16 cellular contexts compared by ENCODE assay signal in genomic region chr6:150236544-150236943, GRCh38.
A peak's percentile ranks its signal among the peaks of the same experiment; 100 is the strongest.
DNase-seq lines count a peak whose midpoint lies in the region; ATAC-seq and TF ChIP-seq lines count a peak whose summit lies in the region.
"Had no signal": no experiment of that assay in that cellular context is flagged by ENCODE, and none has a peak within 500 bp of the region (broad histone marks: within the 10 kb centered on the region; RNA-seq: fewer than 3 reads in every experiment).

No MANE protein-coding gene starts in this region.

- peak overlapping the region; percentile 23 for H3K27ac Mint-ChIP-seq in progenitor cell of endocrine pancreas
- H3K27ac Mint-ChIP-seq in activated naive CD4-positive, alpha-beta T cell treated with anti-CD3 and anti-CD28 coated beads, Interleukin-2, amount 50 U/mL, for 72 hours = no peak overlapping the region
- H3K27ac Mint-ChIP-seq: IgD-negative memory B cell had no signal

- H3K36me3 Mint-ChIP-seq in progenitor cell of endocrine pancreas (ENCODE audit: insufficient read depth) = peaks cover 1% of the 10 kb centered on the region
- no peaks in the 10 kb centered on the region for H3K36me3 Mint-ChIP-seq in activated naive CD4-positive, alpha-beta T cell treated with anti-CD3 and anti-CD28 coated beads, Interleukin-2, amount 50 U/mL, for 72 hours

- DNase-seq in RWPE1 (ENCODE audit: low spot score) (no peak), glomerular visceral epithelial cell (ENCODE audit: extremely low spot score) (peak; percentile 48), progenitor cell of endocrine pancreas (ENCODE audit: low spot score, unreplicated experiment) (no peak), NAMALWA (ENCODE audit: low spot score) (no peak)
- DNase-seq in activated T-cell treated with anti-CD3 and anti-CD28 coated beads, Interleukin-2, amount 50 U/mL, for 1 hour = no peak
- DNase-seq in activated naive CD4-positive, alpha-beta T cell treated with anti-CD3 and anti-CD28 coated beads, Interleukin-2, amount 50 U/mL, for 72 hours (ENCODE audit: low spot score in 2 of 2) = no peak
- DNase-seq: DMS79 treated with DMSO at 0.1 percent for 48 hours, GDM1, GOT3, NCI-H146, NCI-H345, PC-3 had no signal

- TF ChIP-seq CTCF in RWPE1 (conservative IDR thresholded peaks at IDR 0.05; ENCODE audit: low read depth) (no peak), progenitor cell of endocrine pancreas (IDR thresholded peaks at IDR 0.05; ENCODE audit: unreplicated experiment) (no peak)

- no peak for ATAC-seq in activated naive CD4-positive, alpha-beta T cell treated with anti-CD3 and anti-CD28 coated beads, Interleukin-2, amount 50 U/mL, for 72 hours
- no peak for ATAC-seq in GM21526 (IDR thresholded peaks at IDR 0.05; ENCODE audit: low FRiP score, unreplicated experiment)
- ATAC-seq: A549, PC-3 had no signal

- H4K20me1 ChIP-seq in BLaER1 = no peaks in the 10 kb centered on the region

- H3K4me3 Mint-ChIP-seq in progenitor cell of endocrine pancreas (ENCODE audit: low read depth) = no peak overlapping the region
- H3K4me3 Mint-ChIP-seq: IgD-negative memory B cell had no signal

- no peak overlapping the region for H3K4me3 ChIP-seq in BLaER1
- H3K4me3 ChIP-seq: A549 had no signal

- peak overlapping the region; percentile 76 for H3K4me2 ChIP-seq in BLaER1
- H3K4me2 ChIP-seq: A549 had no signal

- CTCF ChIA-PET in RWPE1 (lab: Yijun Ruan, JAX) = no interaction called here

- H3K4me1 ChIP-seq in BLaER1 = peaks cover 50% of the 10 kb centered on the region
- H3K4me1 ChIP-seq: A549 had no signal

- peaks cover 51% of the 10 kb centered on the region for H3K9me3 ChIP-seq in BLaER1
- H3K9me3 ChIP-seq: A549 had no signal

- POLR2A ChIA-PET in RWPE1 (lab: Yijun Ruan, JAX; ENCODE audit: low non-redundant PET) = no interaction called here

- H3K27ac ChIP-seq in BLaER1 = no peak overlapping the region
- peak overlapping the region; percentile 18 for H3K27ac ChIP-seq in RWPE1
- H3K27ac ChIP-seq: A549 had no signal

- H3K9me3 Mint-ChIP-seq in progenitor cell of endocrine pancreas (ENCODE audit: low read depth) = peaks cover 10% of the 10 kb centered on the region
- peaks cover 0 to 10% of the 10 kb centered on the region in 2 donors for H3K9me3 Mint-ChIP-seq in activated naive CD4-positive, alpha-beta T cell treated with anti-CD3 and anti-CD28 coated beads, Interleukin-2, amount 50 U/mL, for 72 hours

- no peak overlapping the region for H3K9ac ChIP-seq in BLaER1

- H3K27me3 Mint-ChIP-seq in progenitor cell of endocrine pancreas = peaks cover 6% of the 10 kb centered on the region

- H3K36me3 ChIP-seq in BLaER1 = peaks cover 6% of the 10 kb centered on the region; the same call in 1 of the 2 replicates

- H3K27me3 ChIP-seq in BLaER1 = no peaks in the 10 kb centered on the region

- no peaks in the 10 kb centered on the region for H3K4me1 Mint-ChIP-seq in progenitor cell of endocrine pancreas (ENCODE audit: low read depth)
